ENCODE assay signal across 8 cellular contexts in genomic region chr10:13659887-13660544, GRCh38.
DNase-seq lines count a peak whose midpoint lies in the region; ATAC-seq and TF ChIP-seq lines count a peak whose summit lies in the region.

No MANE protein-coding gene starts in this region.

- H3K27me3 ChIP-seq in CD8-positive, alpha-beta memory T cell (ENCODE audit: insufficient read depth, low read length, poor library complexity, severe bottlenecking), result no peaks in the 10 kb centered on the region

- TF ChIP-seq CTCF in HFF-Myc (IDR thresholded peaks at IDR 0.05; ENCODE audit: low read depth, low read length, missing control alignments), result peak; percentile 87
- peak in 2 of 3 donors; percentile 22 to 70 for TF ChIP-seq CTCF in omental fat pad (IDR thresholded peaks at IDR 0.05)

- H3K36me3 ChIP-seq in CD8-positive, alpha-beta memory T cell (ENCODE audit: insufficient read depth, low read length), result no peaks in the 10 kb centered on the region

- peaks cover 14% of the 10 kb centered on the region for H3K4me1 ChIP-seq in CD8-positive, alpha-beta memory T cell (ENCODE audit: insufficient read depth, low read length)

- no peaks in the 10 kb centered on the region for H3K9me3 ChIP-seq in CD8-positive, alpha-beta memory T cell (ENCODE audit: low read length)

- H3K36me3 Mint-ChIP-seq in CD8-positive, alpha-beta memory T cell, result peaks cover 0 to 2% (median 0%) of the 10 kb centered on the region in 3 donors

- DNase-seq in CD8-positive, alpha-beta memory T cell, result peak; percentile 35 to 69 (median 55)
- peak; percentile 26 for DNase-seq in HFF-Myc (ENCODE audit: extremely low read depth, low read depth)
- peak; percentile 58 for DNase-seq in RPMI8226
- DNase-seq in activated gamma-delta T cell treated with anti-CD3 and anti-CD28 coated beads, Interleukin-2, amount 50 U/mL, for 16 hours (ENCODE audit: low read depth), result peak; percentile 48
- DNase-seq in foreskin melanocyte, result peak; percentile 48
- peak; percentile 60 for DNase-seq in omental fat pad (ENCODE audit: low spot score)
- peak in 44 of 49 donors; percentile 7 to 77 (median 53) for DNase-seq in substantia nigra (lab: John Stamatoyannopoulos, UW)

- H3K4me3 Mint-ChIP-seq in CD8-positive, alpha-beta memory T cell, result peak overlapping the region in 4 of 7 donors; percentile 23 to 46 (median 24)

- CTCF ChIA-PET in CD8-positive, alpha-beta memory T cell (lab: Charles Lee), result interaction anchor here (1.0 to 1.8 kb wide), 6 partner anchors 9 to 127 kb away, joined by 3 to 8 read pairs (median 4); no protein-coding TSS in a partner anchor

- peak; percentile 61 for ATAC-seq in omental fat pad (ENCODE audit: low FRiP score)
- no peak for ATAC-seq in GM21528 (IDR thresholded peaks at IDR 0.05; ENCODE audit: low FRiP score, unreplicated experiment)

- POLR2A ChIA-PET in CD8-positive, alpha-beta memory T cell (lab: Charles Lee), result interaction anchor here (0.5 kb wide), 1 partner anchor 143 kb away, joined by 3 read pairs; no protein-coding TSS in a partner anchor

- no peaks in the 10 kb centered on the region for H3K9me3 Mint-ChIP-seq in CD8-positive, alpha-beta memory T cell

- no peak overlapping the region for H3K4me3 ChIP-seq in CD8-positive, alpha-beta memory T cell (ENCODE audit: low read length)
- no peak overlapping the region for H3K4me3 ChIP-seq in HFF-Myc (replicated peaks; ENCODE audit: low read depth, low read length)

- no peaks in the 10 kb centered on the region for H3K27me3 Mint-ChIP-seq in CD8-positive, alpha-beta memory T cell

- no peak overlapping the region for H3K27ac ChIP-seq in CD8-positive, alpha-beta memory T cell (ENCODE audit: low read depth, low read length)
- H3K27ac ChIP-seq in substantia nigra (ENCODE audit: low read depth, low read length, poor library complexity, severe bottlenecking), result peak overlapping the region; percentile 14

- peaks cover 9 to 24% (median 15%) of the 10 kb centered on the region in 3 donors for H3K4me1 Mint-ChIP-seq in CD8-positive, alpha-beta memory T cell

- H3K27ac Mint-ChIP-seq in CD8-positive, alpha-beta memory T cell, result peak overlapping the region in 5 of 8 donors; percentile 11 to 70 (median 38)
